Comparison of ENCODE assay signal across 13 cellular contexts in the genomic region with DNA sequence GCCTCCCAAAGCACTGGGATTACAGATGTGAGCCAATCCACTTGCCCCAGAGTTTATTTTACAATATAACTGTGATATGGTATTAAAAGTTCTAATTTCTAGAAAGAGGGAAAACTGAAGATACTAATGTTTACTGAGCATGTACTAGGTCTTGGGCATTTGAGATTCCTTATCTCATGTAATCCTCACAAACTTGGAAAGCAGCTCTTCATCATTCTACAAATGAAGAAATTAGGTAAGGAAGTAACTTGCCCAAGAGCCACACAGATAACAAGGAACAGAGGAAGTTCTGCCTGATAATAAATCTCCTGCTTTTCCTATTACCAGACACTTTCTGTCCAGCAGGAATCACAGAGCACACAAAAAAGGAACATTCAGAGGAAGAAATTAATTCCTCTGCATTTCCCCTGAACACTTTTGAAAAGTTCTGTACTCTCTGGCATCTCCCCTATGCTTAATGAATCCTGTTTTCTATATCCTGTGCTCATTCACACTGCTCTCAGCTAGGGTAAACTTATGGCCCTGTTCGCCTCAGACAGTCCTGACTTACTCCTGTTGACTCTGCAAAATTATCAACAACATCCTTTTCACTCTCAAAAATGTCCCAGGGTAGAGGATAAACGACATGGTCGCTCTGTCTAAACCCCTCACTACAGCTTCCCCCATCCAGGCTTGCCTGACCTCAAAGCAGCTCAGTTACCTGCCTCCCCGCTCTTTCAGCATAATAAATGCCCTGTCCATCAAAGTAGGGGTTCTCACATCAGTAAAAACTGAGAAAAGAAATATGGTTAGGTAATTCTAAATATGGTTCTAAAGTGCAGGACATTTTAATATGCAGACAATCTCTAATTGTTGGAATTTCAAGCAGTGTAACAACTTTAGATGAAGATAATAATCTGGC. TPM values are rescaled to one million over a fixed set of nuclear protein-coding genes. Genes with fewer than 3 reads are reported as not detected.
DNase-seq lines count a peak whose midpoint lies in the region; ATAC-seq and TF ChIP-seq lines count a peak whose summit lies in the region.
"Had no signal": no experiment of that assay in that cellular context is flagged by ENCODE, and none has a peak within 500 bp of the region (broad histone marks: within the 10 kb centered on the region; RNA-seq: fewer than 3 reads in every experiment).

No MANE protein-coding gene starts in this region.

- intact Hi-C loops in transverse colon (cut with DNase I; ENCODE audit: low total_unique reads), result no loop called here

- H3K9me3 Mint-ChIP-seq in activated naive CD8-positive, alpha-beta T cell treated with anti-CD3 and anti-CD28 coated beads, Interleukin-2, amount 50 U/mL, for 24 hours, result no peaks in the 10 kb centered on the region
- no peaks in the 10 kb centered on the region for H3K9me3 Mint-ChIP-seq in activated naive CD8-positive, alpha-beta T cell treated with anti-CD3 and anti-CD28 coated beads for 36 hours
- H3K9me3 Mint-ChIP-seq: activated naive CD4-positive, alpha-beta T cell treated with anti-CD3 and anti-CD28 coated beads, Interleukin-2, amount 50 U/mL, for 24 hours had no signal

- WGBS in transverse colon (ENCODE audit: low coverage in 1 of 2), 2 donors, result 68 to 73% methylated on average over 4 of the region's 4 CpGs

- H3K36me3 ChIP-seq in transverse colon, result no peaks in the 10 kb centered on the region

- no peaks in the 10 kb centered on the region for H3K36me3 Mint-ChIP-seq in activated naive CD8-positive, alpha-beta T cell treated with anti-CD3 and anti-CD28 coated beads, Interleukin-2, amount 50 U/mL, for 24 hours (ENCODE audit: low read depth)
- H3K36me3 Mint-ChIP-seq in activated naive CD8-positive, alpha-beta T cell treated with anti-CD3 and anti-CD28 coated beads for 36 hours, result no peaks in the 10 kb centered on the region
- H3K36me3 Mint-ChIP-seq: activated naive CD4-positive, alpha-beta T cell treated with anti-CD3 and anti-CD28 coated beads, Interleukin-2, amount 50 U/mL, for 24 hours had no signal

- peaks cover 20% of the 10 kb centered on the region for H3K27me3 Mint-ChIP-seq in activated naive CD8-positive, alpha-beta T cell treated with anti-CD3 and anti-CD28 coated beads, Interleukin-2, amount 50 U/mL, for 24 hours
- peaks cover 18% of the 10 kb centered on the region for H3K27me3 Mint-ChIP-seq in activated naive CD8-positive, alpha-beta T cell treated with anti-CD3 and anti-CD28 coated beads for 36 hours

- in situ Hi-C loops in transverse colon (cut with MboI; ENCODE audit: low pct_ligation_motif_present in 1 of 4, low pct_unique_long_range_greater_than_20kb in 1 of 4, low sequenced_read_pairs in 3 of 4), result no loop called here

- no peak for ATAC-seq in activated naive CD8-positive, alpha-beta T cell treated with anti-CD3 and anti-CD28 coated beads, Interleukin-2, amount 50 U/mL, for 24 hours
- ATAC-seq in GM19328 (IDR thresholded peaks at IDR 0.05; ENCODE audit: unreplicated experiment), result no peak
- ATAC-seq: activated CD4-positive, CD25-positive, alpha-beta regulatory T cell treated with anti-CD3 and anti-CD28 coated beads, Interleukin-2, amount 50 U/mL, for 24 hours had no signal

- no peak for TF ChIP-seq EP300 in transverse colon (IDR thresholded peaks at IDR 0.05; ENCODE audit: low read depth)

- H3K4me3 Mint-ChIP-seq in activated naive CD8-positive, alpha-beta T cell treated with anti-CD3 and anti-CD28 coated beads, Interleukin-2, amount 50 U/mL, for 24 hours, result no peak overlapping the region
- H3K4me3 Mint-ChIP-seq in activated naive CD8-positive, alpha-beta T cell treated with anti-CD3 and anti-CD28 coated beads for 36 hours, result no peak overlapping the region
- H3K4me3 Mint-ChIP-seq: activated naive CD4-positive, alpha-beta T cell treated with anti-CD3 and anti-CD28 coated beads, Interleukin-2, amount 50 U/mL, for 24 hours had no signal

- H3K27ac ChIP-seq in transverse colon, result peak overlapping the region; percentile 4 to 32 (median 19)

- TF ChIP-seq CTCF in transverse colon (IDR thresholded peaks at IDR 0.05), result no peak

- DNase-seq in activated naive CD8-positive, alpha-beta T cell treated with anti-CD3 and anti-CD28 coated beads, Interleukin-2, amount 50 U/mL, for 24 hours, result no peak
- DNase-seq in activated naive CD8-positive, alpha-beta T cell treated with anti-CD3 and anti-CD28 coated beads for 36 hours, result no peak
- DNase-seq in amniotic epithelial cell (ENCODE audit: low read depth) (peak; percentile 92), left kidney (ENCODE audit: low read depth, low spot score) (peak; percentile 52), transverse colon (no peak), 8988T (no peak)
- DNase-seq in activated CD4-positive, alpha-beta T cell treated with anti-CD3 and anti-CD28 coated beads for 4 hours, result no peak
- DNase-seq: caudate nucleus; NCI-H1092; stimulated activated naive CD4-positive, alpha-beta T cell had no signal

- H3K4me1 ChIP-seq in transverse colon, result peaks cover 25 to 94% (median 50%) of the 10 kb centered on the region in 4 donors

- no peak overlapping the region for H3K4me3 ChIP-seq in transverse colon

- no peaks in the 10 kb centered on the region for H3K4me1 Mint-ChIP-seq in activated naive CD8-positive, alpha-beta T cell treated with anti-CD3 and anti-CD28 coated beads, Interleukin-2, amount 50 U/mL, for 24 hours
- no peaks in the 10 kb centered on the region for H3K4me1 Mint-ChIP-seq in activated naive CD8-positive, alpha-beta T cell treated with anti-CD3 and anti-CD28 coated beads for 36 hours
- H3K4me1 Mint-ChIP-seq: activated naive CD4-positive, alpha-beta T cell treated with anti-CD3 and anti-CD28 coated beads, Interleukin-2, amount 50 U/mL, for 24 hours had no signal

- peak overlapping the region; percentile 8 for H3K27ac Mint-ChIP-seq in activated naive CD8-positive, alpha-beta T cell treated with anti-CD3 and anti-CD28 coated beads, Interleukin-2, amount 50 U/mL, for 24 hours
- no peak overlapping the region for H3K27ac Mint-ChIP-seq in activated naive CD8-positive, alpha-beta T cell treated with anti-CD3 and anti-CD28 coated beads for 36 hours
- H3K27ac Mint-ChIP-seq: activated naive CD4-positive, alpha-beta T cell treated with anti-CD3 and anti-CD28 coated beads, Interleukin-2, amount 50 U/mL, for 24 hours had no signal

- no peaks in the 10 kb centered on the region for H3K27me3 ChIP-seq in transverse colon

- TF ChIP-seq POLR2A in transverse colon (IDR thresholded peaks at IDR 0.05), result no peak

- no peaks in the 10 kb centered on the region for H3K9me3 ChIP-seq in transverse colon

RNA-seq across cellular contexts. Expression of gene SH3RF1, which starts 13.7 kb away (rescaled TPM):
- under 1 TPM; 0.54 to 0.87 TPM for total RNA-seq in activated naive CD8-positive, alpha-beta T cell treated with anti-CD3 and anti-CD28 coated beads for 36 hours
- total RNA-seq in transverse colon, result 10 to 100 TPM; 49.0 to 63.4 (median 54.3) TPM

Comparison
In these comparisons a context has a peak if more than half of its experiments do, and no peak if none do; other contexts are left out.
1. DNase-seq: peak in amniotic epithelial cell (single experiment) and left kidney (single experiment); none in activated naive CD8-positive, alpha-beta T cell treated with anti-CD3 and anti-CD28 coated beads, Interleukin-2, amount 50 U/mL, for 24 hours (single experiment), activated naive CD8-positive, alpha-beta T cell treated with anti-CD3 and anti-CD28 coated beads for 36 hours (single experiment), transverse colon (single experiment), 8988T (single experiment) and activated CD4-positive, alpha-beta T cell treated with anti-CD3 and anti-CD28 coated beads for 4 hours (0 of 2).
2. RNA of gene SH3RF1, which starts 13.7 kb away (total RNA-seq): 49.0 to 63.4 TPM in transverse colon; 0.54 to 0.87 TPM in activated naive CD8-positive, alpha-beta T cell treated with anti-CD3 and anti-CD28 coated beads for 36 hours; every median in the first group is over 10 times any median in the second.